ENCODE assay signal across 22 cellular contexts in genomic region chr7:27607210-27607606, GRCh38.
"Had no signal": no experiment of that assay in that cellular context is flagged by ENCODE, and none has a peak within 500 bp of the region (broad histone marks: within the 10 kb centered on the region; RNA-seq: fewer than 3 reads in every experiment).

No MANE protein-coding gene starts in this region.

- H3K27ac ChIP-seq: thyroid gland had no signal

- H3K36me3 Mint-ChIP-seq: activated naive CD8-positive, alpha-beta T cell treated with anti-CD3 and anti-CD28 coated beads, Interleukin-2, amount 10 ng/mL, durations not matched to agents 7 days and 5 days; mesothelial cell of epicardium had no signal

- H3K9me3 Mint-ChIP-seq: activated naive CD8-positive, alpha-beta T cell treated with anti-CD3 and anti-CD28 coated beads, Interleukin-2, amount 10 ng/mL, durations not matched to agents 7 days and 5 days; activated T-cell treated with anti-CD3 and anti-CD28 coated beads, Interleukin-2, amount 50 U/mL, for 24 hours; activated T-helper 2 cell treated with anti-CD3 and anti-CD28 coated beads, Interferon-gamma antibody, Interleukin-2, Interleukin-4, amounts not matched to agents 10 μg/mL and 5 μg/mL and 100 μg/mL, durations not matched to agents 14 hours and 24 hours and 36 hours; mesothelial cell of epicardium; nephron progenitor cell had no signal

- H3K27ac Mint-ChIP-seq: activated CD8-positive, alpha-beta T cell treated with anti-CD3 and anti-CD28 coated beads, Interleukin-2, amount 10 ng/mL, durations not matched to agents 7 days and 5 days; activated naive CD8-positive, alpha-beta T cell treated with anti-CD3 and anti-CD28 coated beads, Interleukin-2, amount 10 ng/mL, durations not matched to agents 7 days and 5 days; activated T-cell treated with anti-CD3 and anti-CD28 coated beads, Interleukin-2, amount 50 U/mL, for 24 hours; activated T-helper 2 cell treated with anti-CD3 and anti-CD28 coated beads, Interferon-gamma antibody, Interleukin-2, Interleukin-4, amounts not matched to agents 10 μg/mL and 5 μg/mL and 100 μg/mL, durations not matched to agents 14 hours and 24 hours and 36 hours; nephron progenitor cell had no signal

- H3K4me3 ChIP-seq: cardiac muscle cell, lung, thyroid gland had no signal

- H3K4me1 Mint-ChIP-seq: activated naive CD8-positive, alpha-beta T cell treated with anti-CD3 and anti-CD28 coated beads, Interleukin-2, amount 10 ng/mL, durations not matched to agents 7 days and 5 days had no signal

- H3K27me3 ChIP-seq: cardiac muscle cell, thyroid gland had no signal

- H3K36me3 ChIP-seq: cardiac muscle cell, thyroid gland had no signal

- ATAC-seq: activated CD8-positive, alpha-beta T cell treated with anti-CD3 and anti-CD28 coated beads, Interleukin-2, amount 10 ng/mL, durations not matched to agents 7 days and 5 days had no signal

- H3K4me3 Mint-ChIP-seq: activated CD8-positive, alpha-beta T cell treated with anti-CD3 and anti-CD28 coated beads, Interleukin-2, amount 10 ng/mL, durations not matched to agents 7 days and 5 days; activated naive CD8-positive, alpha-beta T cell treated with anti-CD3 and anti-CD28 coated beads, Interleukin-2, amount 10 ng/mL, durations not matched to agents 7 days and 5 days; activated T-cell treated with anti-CD3 and anti-CD28 coated beads, Interleukin-2, amount 50 U/mL, for 24 hours; mesothelial cell of epicardium had no signal

- H3K9me3 ChIP-seq: thyroid gland had no signal

- DNase-seq: activated CD4-positive, alpha-beta T cell treated with anti-CD3 and anti-CD28 coated beads for 48 hours; activated CD4-positive, CD25-positive, alpha-beta regulatory T cell; activated CD8-positive, alpha-beta T cell treated with anti-CD3 and anti-CD28 coated beads, Interleukin-2, amount 10 ng/mL, durations not matched to agents 7 days and 5 days; activated naive CD4-positive, alpha-beta T cell treated with Interleukin-2 at 50 U/mL for 16 hours; activated naive CD8-positive, alpha-beta T cell treated with anti-CD3 and anti-CD28 coated beads, Interleukin-2, amount 10 ng/mL, durations not matched to agents 7 days and 5 days; activated T-cell treated with anti-CD3 and anti-CD28 coated beads, Interleukin-2, amount 50 U/mL, for 24 hours; amygdala; dermis blood vessel endothelial cell; effector memory CD4-positive, alpha-beta T cell; hypothalamus; islet precursor cell; left colon; nephron progenitor cell; nucleus accumbens; stimulated activated CD8-positive, alpha-beta memory T cell treated with anti-CD3 and anti-CD28 coated beads, Interleukin-4, amount 100 ng/mL, for 48 hours; stimulated activated naive CD4-positive, alpha-beta T cell; T-helper 9 cell; thyroid gland had no signal

- H3K27me3 Mint-ChIP-seq: activated naive CD8-positive, alpha-beta T cell treated with anti-CD3 and anti-CD28 coated beads, Interleukin-2, amount 10 ng/mL, durations not matched to agents 7 days and 5 days; activated T-cell treated with anti-CD3 and anti-CD28 coated beads, Interleukin-2, amount 50 U/mL, for 24 hours had no signal
